In the genomic region with DNA sequence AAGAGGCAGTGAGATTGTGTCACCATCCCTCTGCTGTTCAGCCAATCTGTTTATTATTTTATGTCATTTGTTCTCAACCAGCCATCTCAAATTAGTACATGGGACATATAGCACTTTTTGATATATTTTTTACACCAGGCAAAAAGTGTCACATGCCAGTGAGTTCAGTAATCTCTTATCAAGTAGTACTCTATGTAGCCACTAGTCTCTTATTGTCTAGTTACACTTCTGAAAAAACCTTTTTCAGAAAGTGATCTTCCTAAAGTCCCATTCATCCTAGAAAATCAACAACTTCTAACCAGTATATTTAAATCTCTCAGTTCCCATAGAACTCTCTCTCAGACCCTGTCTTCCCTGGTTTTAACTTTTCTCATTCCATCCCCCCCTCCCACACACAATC, we compare ENCODE assay signal across 29 cellular contexts.
"Had no signal": no experiment of that assay in that cellular context is flagged by ENCODE, and none has a peak within 500 bp of the region (broad histone marks: within the 10 kb centered on the region; RNA-seq: fewer than 3 reads in every experiment).

No MANE protein-coding gene starts in this region.

- H3K27ac ChIP-seq: colonic mucosa, heart left ventricle, hepatocyte, left lung, parathyroid adenoma, prostate gland, right atrium auricular region, suprapubic skin, transverse colon, vagina had no signal

- H3K27me3 ChIP-seq: colonic mucosa, heart left ventricle, hepatocyte, left lung, right atrium auricular region, suprapubic skin, transverse colon, vagina had no signal

- H3K36me3 ChIP-seq: colonic mucosa, heart left ventricle, left lung, prostate gland, right atrium auricular region, suprapubic skin, transverse colon, vagina had no signal

- ATAC-seq: heart left ventricle; left cardiac atrium; left lung; mucosa of descending colon; natural killer cell treated with Interleukin-12 subunit alpha and Interleukin-12 subunit beta and Interleukin-15 and Interleukin-18, amount 100 ng/mL, for 72 hours; sciatic nerve; stimulated activated naive CD8-positive, alpha-beta T cell treated with anti-CD3 and anti-CD28 coated beads, Interleukin-15, amount 100 ng/mL, for 72 hours had no signal

- H3K4me3 Mint-ChIP-seq: dendritic cell treated with granulocyte-macrophage colony-stimulating factor and Interleukin-4, amounts not matched to agents 40 ng/mL and 50 ng/mL, for 4 days; mesothelial cell of epicardium; naive B cell; natural killer cell treated with Interleukin-12 subunit alpha and Interleukin-12 subunit beta and Interleukin-15 and Interleukin-18, amount 100 ng/mL, for 72 hours; neural crest cell; stimulated activated naive CD8-positive, alpha-beta T cell treated with anti-CD3 and anti-CD28 coated beads, Interleukin-15, amount 100 ng/mL, for 72 hours had no signal

- H3K4me1 Mint-ChIP-seq: mesothelial cell of epicardium; naive B cell; stimulated activated naive CD8-positive, alpha-beta T cell treated with anti-CD3 and anti-CD28 coated beads, Interleukin-15, amount 100 ng/mL, for 72 hours had no signal

- H3K4me2 ChIP-seq: hepatocyte, smooth muscle cell had no signal

- H3K27me3 Mint-ChIP-seq: dendritic cell treated with granulocyte-macrophage colony-stimulating factor and Interleukin-4, amounts not matched to agents 40 ng/mL and 50 ng/mL, for 4 days; naive B cell; natural killer cell treated with Interleukin-12 subunit alpha and Interleukin-12 subunit beta and Interleukin-15 and Interleukin-18, amount 100 ng/mL, for 72 hours; stimulated activated naive CD8-positive, alpha-beta T cell treated with anti-CD3 and anti-CD28 coated beads, Interleukin-15, amount 100 ng/mL, for 72 hours had no signal

- H3K27ac Mint-ChIP-seq: dendritic cell treated with granulocyte-macrophage colony-stimulating factor and Interleukin-4, amounts not matched to agents 40 ng/mL and 50 ng/mL, for 4 days; mesothelial cell of epicardium; natural killer cell treated with Interleukin-12 subunit alpha and Interleukin-12 subunit beta and Interleukin-15 and Interleukin-18, amount 100 ng/mL, for 72 hours; stimulated activated naive CD8-positive, alpha-beta T cell treated with anti-CD3 and anti-CD28 coated beads, Interleukin-15, amount 100 ng/mL, for 72 hours had no signal

- H3K4me3 ChIP-seq: colonic mucosa, heart left ventricle, hepatocyte, left lung, mucosa of descending colon, prostate gland, right atrium auricular region, smooth muscle cell, suprapubic skin, transverse colon, vagina had no signal

- H3K9ac ChIP-seq: parathyroid adenoma had no signal

- H3K36me3 Mint-ChIP-seq: mesothelial cell of epicardium; naive B cell; natural killer cell treated with Interleukin-12 subunit alpha and Interleukin-12 subunit beta and Interleukin-15 and Interleukin-18, amount 100 ng/mL, for 72 hours had no signal

- FAIRE-seq: endometrium, islet of Langerhans had no signal

- H3K9me3 Mint-ChIP-seq: dendritic cell treated with granulocyte-macrophage colony-stimulating factor and Interleukin-4, amounts not matched to agents 40 ng/mL and 50 ng/mL, for 4 days; mesothelial cell of epicardium; naive B cell; natural killer cell treated with Interleukin-12 subunit alpha and Interleukin-12 subunit beta and Interleukin-15 and Interleukin-18, amount 100 ng/mL, for 72 hours; neural crest cell; stimulated activated naive CD8-positive, alpha-beta T cell treated with anti-CD3 and anti-CD28 coated beads, Interleukin-15, amount 100 ng/mL, for 72 hours had no signal

- DNase-seq: colonic mucosa; effector memory CD4-positive, alpha-beta T cell; heart left ventricle; left cardiac atrium; left lung; mesenchymal stem cell; mucosa of descending colon; naive B cell; stimulated activated CD4-positive, alpha-beta T cell treated with anti-CD3 and anti-CD28 coated beads, Interleukin-12 subunit alpha, Interleukin-12 subunit beta, amount 100 ng/mL, for 4 hours; stimulated activated CD4-positive, alpha-beta T cell treated with anti-CD3 and anti-CD28 coated beads, Interleukin-1b, Interleukin-23, amount 100 ng/mL, for 48 hours; stimulated activated CD4-positive, alpha-beta T cell treated with anti-CD3 and anti-CD28 coated beads, Interleukin-4, amount 100 ng/mL, for 1 hour; stimulated activated CD8-positive, alpha-beta memory T cell treated with anti-CD3 and anti-CD28 coated beads, Interleukin-4, amount 100 ng/mL, for 48 hours; stimulated activated naive CD4-positive, alpha-beta T cell; stimulated activated naive CD8-positive, alpha-beta T cell treated with anti-CD3 and anti-CD28 coated beads, Interleukin-15, amount 100 ng/mL, for 72 hours; transverse colon had no signal

- H3K9me3 ChIP-seq: colonic mucosa, heart left ventricle, left lung, mucosa of descending colon, prostate gland, right atrium auricular region, suprapubic skin, transverse colon, vagina had no signal

- H2AFZ ChIP-seq: hepatocyte, parathyroid adenoma had no signal

- H3K4me1 ChIP-seq: colonic mucosa, left lung, parathyroid adenoma, prostate gland, right atrium auricular region, suprapubic skin, transverse colon, vagina had no signal

- H3K79me2 ChIP-seq: hepatocyte, parathyroid adenoma had no signal
